8 cellular contexts compared by ENCODE assay signal in genomic region chr14:99995700-99996356, GRCh38.
A peak's percentile ranks its signal among the peaks of the same experiment; 100 is the strongest.
DNase-seq lines count a peak whose midpoint lies in the region; ATAC-seq and TF ChIP-seq lines count a peak whose summit lies in the region.

No MANE protein-coding gene starts in this region.

- H3K4me3 ChIP-seq in SJSA1 (no peak overlapping the region), left ventricle myocardium inferior (no peak overlapping the region)

- intact Hi-C loops in left ventricle myocardium inferior (cut with micrococcal nuclease) = no loop called here

- TF ChIP-seq CTCF in left ventricle myocardium inferior (IDR thresholded peaks at IDR 0.05; ENCODE audit: borderline replicate concordance) = peak; percentile 86

- peak; percentile 100 for ATAC-seq in GM19438 (IDR thresholded peaks at IDR 0.05; ENCODE audit: low read depth, unreplicated experiment)
- ATAC-seq in HG03442 (IDR thresholded peaks at IDR 0.05; ENCODE audit: unreplicated experiment) = peak; percentile 99

- H3K27ac ChIP-seq in SJSA1 = no peak overlapping the region
- H3K27ac ChIP-seq in left ventricle myocardium inferior (replicated peaks) = no peak overlapping the region

- no peaks in the 10 kb centered on the region for H3K36me3 ChIP-seq in SJSA1
- H3K36me3 ChIP-seq in left ventricle myocardium inferior = no peaks in the 10 kb centered on the region

- H3K4me1 ChIP-seq in SJSA1 (replicated peaks) (no peaks in the 10 kb centered on the region; the same call in 1 of the 2 replicates), left ventricle myocardium inferior (no peaks in the 10 kb centered on the region)

- no peaks in the 10 kb centered on the region for H3K9me3 ChIP-seq in SJSA1 (replicated peaks)
- no peaks in the 10 kb centered on the region for H3K9me3 ChIP-seq in left ventricle myocardium inferior (replicated peaks)

- DNase-seq in D341Med (ENCODE audit: low spot score) = peak; percentile 73
- DNase-seq in SJSA1 (ENCODE audit: low read depth in 1 of 2, low spot score in 2 of 2) = peak; percentile 25 to 62
- DNase-seq in activated naive CD4-positive, alpha-beta T cell (lab: John Stamatoyannopoulos, UW) = peak in 3 of 4 experiments; percentile 12 to 38 (median 29)
- peak; percentile 30 for DNase-seq in left ventricle myocardium inferior
- DNase-seq in stimulated activated CD4-positive, alpha-beta T cell treated with anti-CD3 and anti-CD28 coated beads, Interleukin-15, amount 100 ng/mL, for 1 hour (ENCODE audit: low read depth in 1 of 2, low spot score in 1 of 2) = peak; percentile 23 to 28
- no peak for DNase-seq in amniotic stem cell (lab: John Stamatoyannopoulos, UW)

- H3K27me3 ChIP-seq in SJSA1 (replicated peaks) (0 out of 2 replicates have a peak, but pooled peaks cover 7% of the 10 kb centered on the region), left ventricle myocardium inferior (ENCODE audit: low read depth) (no peaks in the 10 kb centered on the region)
